ENCODE assay signal across 1 cellular context in the genomic region with DNA sequence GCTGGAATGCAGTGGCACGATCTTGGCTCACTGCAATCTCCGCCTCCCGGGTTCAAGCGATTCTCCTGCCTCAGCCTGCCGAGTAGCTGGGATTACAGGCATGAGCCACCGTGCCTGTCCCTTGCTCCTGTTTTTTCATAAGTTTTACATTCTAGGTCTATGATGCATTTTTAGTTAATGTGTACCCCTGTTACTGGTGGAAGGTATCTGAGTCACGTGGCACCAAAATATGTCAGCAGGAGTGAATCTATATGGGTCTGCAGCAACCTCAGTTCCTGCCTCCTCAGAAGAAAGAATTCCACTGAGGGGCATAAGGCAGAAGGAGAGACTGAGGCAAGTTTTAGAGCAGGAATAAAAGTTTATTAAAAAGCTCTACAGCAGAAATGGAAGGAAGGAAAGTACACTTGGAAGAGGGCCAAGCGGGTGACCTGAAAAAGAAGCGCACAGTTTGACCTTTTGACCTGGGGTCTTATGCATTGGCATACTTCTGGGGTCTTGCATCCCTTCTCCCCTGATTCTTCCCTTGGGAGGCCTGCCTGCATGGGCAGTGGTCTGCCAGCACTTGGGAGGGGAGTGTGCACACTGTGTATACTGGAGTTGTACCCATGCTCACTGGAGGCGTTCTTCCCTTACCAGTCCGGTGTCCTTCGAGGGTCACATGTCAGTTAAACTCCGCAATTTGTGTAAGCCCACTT.
TF ChIP-seq lines count a peak whose summit lies in the region.

No MANE protein-coding gene starts in this region.

TF ChIP-seq in HepG2, 621 proteins besides CTCF, POLR2A, EP300 and RAD21 (continued from another document and continues in another):
- TF ChIP-seq, protein P1, sequence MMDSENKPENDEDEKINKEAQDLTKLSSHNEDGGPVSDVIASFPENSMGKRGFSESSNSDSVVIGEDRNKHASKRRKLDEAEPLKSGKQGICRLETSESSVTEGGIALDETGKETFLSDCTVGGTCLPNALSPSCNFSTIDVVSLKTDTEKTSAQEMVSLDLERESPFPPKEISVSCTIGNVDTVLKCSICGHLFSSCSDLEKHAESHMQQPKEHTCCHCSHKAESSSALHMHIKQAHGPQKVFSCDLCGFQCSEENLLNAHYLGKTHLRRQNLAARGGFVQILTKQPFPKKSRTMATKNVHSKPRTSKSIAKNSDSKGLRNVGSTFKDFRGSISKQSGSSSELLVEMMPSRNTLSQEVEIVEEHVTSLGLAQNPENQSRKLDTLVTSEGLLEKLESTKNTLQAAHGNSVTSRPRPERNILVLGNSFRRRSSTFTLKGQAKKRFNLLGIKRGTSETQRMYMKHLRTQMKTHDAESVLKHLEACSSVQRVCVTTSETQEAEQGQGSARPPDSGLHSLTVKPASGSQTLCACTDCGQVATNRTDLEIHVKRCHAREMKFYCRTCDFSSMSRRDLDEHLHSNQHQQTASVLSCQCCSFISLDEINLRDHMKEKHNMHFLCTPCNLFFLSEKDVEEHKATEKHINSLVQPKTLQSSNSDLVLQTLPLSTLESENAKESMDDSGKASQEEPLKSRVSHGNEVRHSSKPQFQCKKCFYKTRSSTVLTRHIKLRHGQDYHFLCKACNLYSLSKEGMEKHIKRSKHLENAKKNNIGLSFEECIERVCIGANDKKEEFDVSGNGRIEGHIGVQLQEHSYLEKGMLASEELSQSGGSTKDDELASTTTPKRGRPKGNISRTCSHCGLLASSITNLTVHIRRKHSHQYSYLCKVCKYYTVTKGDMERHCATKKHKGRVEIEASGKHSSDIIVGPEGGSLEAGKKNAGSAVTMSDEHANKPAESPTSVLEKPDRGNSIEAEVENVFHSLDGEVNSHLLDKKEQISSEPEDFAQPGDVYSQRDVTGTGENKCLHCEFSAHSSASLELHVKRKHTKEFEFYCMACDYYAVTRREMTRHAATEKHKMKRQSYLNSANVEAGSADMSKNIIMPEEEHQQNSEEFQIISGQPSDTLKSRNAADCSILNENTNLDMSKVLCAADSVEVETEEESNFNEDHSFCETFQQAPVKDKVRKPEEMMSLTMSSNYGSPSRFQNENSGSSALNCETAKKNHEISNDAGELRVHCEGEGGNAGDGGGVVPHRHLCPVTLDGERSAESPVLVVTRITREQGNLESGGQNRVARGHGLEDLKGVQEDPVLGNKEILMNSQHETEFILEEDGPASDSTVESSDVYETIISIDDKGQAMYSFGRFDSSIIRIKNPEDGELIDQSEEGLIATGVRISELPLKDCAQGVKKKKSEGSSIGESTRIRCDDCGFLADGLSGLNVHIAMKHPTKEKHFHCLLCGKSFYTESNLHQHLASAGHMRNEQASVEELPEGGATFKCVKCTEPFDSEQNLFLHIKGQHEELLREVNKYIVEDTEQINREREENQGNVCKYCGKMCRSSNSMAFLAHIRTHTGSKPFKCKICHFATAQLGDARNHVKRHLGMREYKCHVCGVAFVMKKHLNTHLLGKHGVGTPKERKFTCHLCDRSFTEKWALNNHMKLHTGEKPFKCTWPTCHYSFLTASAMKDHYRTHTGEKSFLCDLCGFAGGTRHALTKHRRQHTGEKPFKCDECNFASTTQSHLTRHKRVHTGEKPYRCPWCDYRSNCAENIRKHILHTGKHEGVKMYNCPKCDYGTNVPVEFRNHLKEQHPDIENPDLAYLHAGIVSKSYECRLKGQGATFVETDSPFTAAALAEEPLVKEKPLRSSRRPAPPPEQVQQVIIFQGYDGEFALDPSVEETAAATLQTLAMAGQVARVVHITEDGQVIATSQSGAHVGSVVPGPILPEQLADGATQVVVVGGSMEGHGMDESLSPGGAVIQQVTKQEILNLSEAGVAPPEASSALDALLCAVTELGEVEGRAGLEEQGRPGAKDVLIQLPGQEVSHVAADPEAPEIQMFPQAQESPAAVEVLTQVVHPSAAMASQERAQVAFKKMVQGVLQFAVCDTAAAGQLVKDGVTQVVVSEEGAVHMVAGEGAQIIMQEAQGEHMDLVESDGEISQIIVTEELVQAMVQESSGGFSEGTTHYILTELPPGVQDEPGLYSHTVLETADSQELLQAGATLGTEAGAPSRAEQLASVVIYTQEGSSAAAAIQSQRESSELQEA (CRISPR knock-in tag; IDR thresholded peaks at IDR 0.05; ENCODE audit: not compliant biosample characterization) = no peak
- TF ChIP-seq ZC3H13 (CRISPR knock-in tag; IDR thresholded peaks at IDR 0.05) (no peak), TMF1 (CRISPR knock-in tag; IDR thresholded peaks at IDR 0.05; ENCODE audit: low read depth) (no peak), JUN (CRISPR knock-in tag; IDR thresholded peaks at IDR 0.05) (no peak), ZBTB8A (CRISPR knock-in tag; IDR thresholded peaks at IDR 0.05; ENCODE audit: borderline replicate concordance, low read depth) (no peak), ZMYM2 (CRISPR knock-in tag; IDR thresholded peaks at IDR 0.05) (no peak), PITX1 (CRISPR knock-in tag; IDR thresholded peaks at IDR 0.05) (no peak), ZNF749 (CRISPR knock-in tag; IDR thresholded peaks at IDR 0.05; ENCODE audit: borderline replicate concordance) (0 out of 2 replicates have a peak, but pooled peaks have one; percentile 60), ZNF468 (CRISPR knock-in tag; IDR thresholded peaks at IDR 0.05) (no peak), ZBTB20 (CRISPR knock-in tag; IDR thresholded peaks at IDR 0.05; ENCODE audit: borderline replicate concordance, low read depth) (peak; percentile 17; the same call in 1 of the 2 replicates), RAD51 (IDR thresholded peaks at IDR 0.05; ENCODE audit: borderline replicate concordance) (peak; percentile 45; the same call in 1 of the 2 replicates), LCORL (IDR thresholded peaks at IDR 0.05) (no peak), LCORL (CRISPR knock-in tag; IDR thresholded peaks at IDR 0.05) (0 out of 2 replicates have a peak, but pooled peaks have one; percentile 49), SAP130 (CRISPR knock-in tag; IDR thresholded peaks at IDR 0.05; ENCODE audit: low read depth) (peak; percentile 12; the same call in 1 of the 2 replicates), ZNF703 (CRISPR knock-in tag; IDR thresholded peaks at IDR 0.05; ENCODE audit: borderline replicate concordance) (no peak), ZNF562 (CRISPR knock-in tag; IDR thresholded peaks at IDR 0.05; ENCODE audit: borderline replicate concordance) (no peak), GFI1 (CRISPR knock-in tag; IDR thresholded peaks at IDR 0.05; ENCODE audit: borderline replicate concordance) (no peak)
- TF ChIP-seq, protein P2, sequence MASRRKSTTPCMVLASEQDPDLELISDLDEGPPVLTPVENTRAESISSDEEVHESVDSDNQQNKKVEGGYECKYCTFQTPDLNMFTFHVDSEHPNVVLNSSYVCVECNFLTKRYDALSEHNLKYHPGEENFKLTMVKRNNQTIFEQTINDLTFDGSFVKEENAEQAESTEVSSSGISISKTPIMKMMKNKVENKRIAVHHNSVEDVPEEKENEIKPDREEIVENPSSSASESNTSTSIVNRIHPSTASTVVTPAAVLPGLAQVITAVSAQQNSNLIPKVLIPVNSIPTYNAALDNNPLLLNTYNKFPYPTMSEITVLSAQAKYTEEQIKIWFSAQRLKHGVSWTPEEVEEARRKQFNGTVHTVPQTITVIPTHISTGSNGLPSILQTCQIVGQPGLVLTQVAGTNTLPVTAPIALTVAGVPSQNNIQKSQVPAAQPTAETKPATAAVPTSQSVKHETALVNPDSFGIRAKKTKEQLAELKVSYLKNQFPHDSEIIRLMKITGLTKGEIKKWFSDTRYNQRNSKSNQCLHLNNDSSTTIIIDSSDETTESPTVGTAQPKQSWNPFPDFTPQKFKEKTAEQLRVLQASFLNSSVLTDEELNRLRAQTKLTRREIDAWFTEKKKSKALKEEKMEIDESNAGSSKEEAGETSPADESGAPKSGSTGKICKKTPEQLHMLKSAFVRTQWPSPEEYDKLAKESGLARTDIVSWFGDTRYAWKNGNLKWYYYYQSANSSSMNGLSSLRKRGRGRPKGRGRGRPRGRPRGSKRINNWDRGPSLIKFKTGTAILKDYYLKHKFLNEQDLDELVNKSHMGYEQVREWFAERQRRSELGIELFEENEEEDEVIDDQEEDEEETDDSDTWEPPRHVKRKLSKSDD (CRISPR knock-in tag; IDR thresholded peaks at IDR 0.05; ENCODE audit: low read depth) = 0 out of 2 replicates have a peak, but pooled peaks have one; percentile 27
- TF ChIP-seq, protein P3, sequence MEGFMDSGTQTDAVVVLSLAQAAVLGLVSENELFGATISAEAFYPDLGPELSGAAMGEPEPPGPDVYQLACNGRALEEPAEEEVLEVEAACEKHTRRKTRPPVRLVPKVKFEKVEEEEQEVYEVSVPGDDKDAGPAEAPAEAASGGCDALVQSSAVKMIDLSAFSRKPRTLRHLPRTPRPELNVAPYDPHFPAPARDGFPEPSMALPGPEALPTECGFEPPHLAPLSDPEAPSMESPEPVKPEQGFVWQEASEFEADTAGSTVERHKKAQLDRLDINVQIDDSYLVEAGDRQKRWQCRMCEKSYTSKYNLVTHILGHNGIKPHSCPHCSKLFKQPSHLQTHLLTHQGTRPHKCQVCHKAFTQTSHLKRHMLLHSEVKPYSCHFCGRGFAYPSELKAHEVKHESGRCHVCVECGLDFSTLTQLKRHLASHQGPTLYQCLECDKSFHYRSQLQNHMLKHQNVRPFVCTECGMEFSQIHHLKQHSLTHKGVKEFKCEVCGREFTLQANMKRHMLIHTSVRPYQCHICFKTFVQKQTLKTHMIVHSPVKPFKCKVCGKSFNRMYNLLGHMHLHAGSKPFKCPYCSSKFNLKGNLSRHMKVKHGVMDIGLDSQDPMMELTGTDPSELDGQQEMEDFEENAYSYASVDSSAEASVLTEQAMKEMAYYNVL (CRISPR knock-in tag; IDR thresholded peaks at IDR 0.05; ENCODE audit: borderline replicate concordance) = no peak
- TF ChIP-seq, protein P4, sequence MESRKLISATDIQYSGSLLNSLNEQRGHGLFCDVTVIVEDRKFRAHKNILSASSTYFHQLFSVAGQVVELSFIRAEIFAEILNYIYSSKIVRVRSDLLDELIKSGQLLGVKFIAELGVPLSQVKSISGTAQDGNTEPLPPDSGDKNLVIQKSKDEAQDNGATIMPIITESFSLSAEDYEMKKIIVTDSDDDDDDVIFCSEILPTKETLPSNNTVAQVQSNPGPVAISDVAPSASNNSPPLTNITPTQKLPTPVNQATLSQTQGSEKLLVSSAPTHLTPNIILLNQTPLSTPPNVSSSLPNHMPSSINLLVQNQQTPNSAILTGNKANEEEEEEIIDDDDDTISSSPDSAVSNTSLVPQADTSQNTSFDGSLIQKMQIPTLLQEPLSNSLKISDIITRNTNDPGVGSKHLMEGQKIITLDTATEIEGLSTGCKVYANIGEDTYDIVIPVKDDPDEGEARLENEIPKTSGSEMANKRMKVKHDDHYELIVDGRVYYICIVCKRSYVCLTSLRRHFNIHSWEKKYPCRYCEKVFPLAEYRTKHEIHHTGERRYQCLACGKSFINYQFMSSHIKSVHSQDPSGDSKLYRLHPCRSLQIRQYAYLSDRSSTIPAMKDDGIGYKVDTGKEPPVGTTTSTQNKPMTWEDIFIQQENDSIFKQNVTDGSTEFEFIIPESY (CRISPR knock-in tag; IDR thresholded peaks at IDR 0.05) = peak; percentile 13; the same call in 1 of the 2 replicates
- TF ChIP-seq, protein P5, sequence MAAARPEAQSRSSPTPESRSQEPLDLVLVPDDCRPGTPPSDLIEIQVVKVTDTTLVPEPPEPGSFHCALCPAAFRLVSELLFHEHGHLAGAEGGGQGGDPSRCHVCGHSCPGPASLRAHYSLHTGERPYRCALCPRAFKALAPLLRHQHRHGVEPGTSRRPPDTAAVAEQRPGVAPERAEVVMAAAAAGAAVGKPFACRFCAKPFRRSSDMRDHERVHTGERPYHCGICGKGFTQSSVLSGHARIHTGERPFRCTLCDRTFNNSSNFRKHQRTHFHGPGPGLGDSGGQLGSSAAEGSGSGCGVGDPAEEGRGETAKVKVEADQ (CRISPR knock-in tag; IDR thresholded peaks at IDR 0.05; ENCODE audit: borderline replicate concordance) = no peak
- TF ChIP-seq, protein P6, sequence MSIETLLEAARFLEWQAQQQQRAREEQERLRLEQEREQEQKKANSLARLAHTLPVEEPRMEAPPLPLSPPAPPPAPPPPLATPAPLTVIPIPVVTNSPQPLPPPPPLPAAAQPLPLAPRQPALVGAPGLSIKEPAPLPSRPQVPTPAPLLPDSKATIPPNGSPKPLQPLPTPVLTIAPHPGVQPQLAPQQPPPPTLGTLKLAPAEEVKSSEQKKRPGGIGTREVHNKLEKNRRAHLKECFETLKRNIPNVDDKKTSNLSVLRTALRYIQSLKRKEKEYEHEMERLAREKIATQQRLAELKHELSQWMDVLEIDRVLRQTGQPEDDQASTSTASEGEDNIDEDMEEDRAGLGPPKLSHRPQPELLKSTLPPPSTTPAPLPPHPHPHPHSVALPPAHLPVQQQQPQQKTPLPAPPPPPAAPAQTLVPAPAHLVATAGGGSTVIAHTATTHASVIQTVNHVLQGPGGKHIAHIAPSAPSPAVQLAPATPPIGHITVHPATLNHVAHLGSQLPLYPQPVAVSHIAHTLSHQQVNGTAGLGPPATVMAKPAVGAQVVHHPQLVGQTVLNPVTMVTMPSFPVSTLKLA (IDR thresholded peaks at IDR 0.05) = no peak
- TF ChIP-seq, protein P7, sequence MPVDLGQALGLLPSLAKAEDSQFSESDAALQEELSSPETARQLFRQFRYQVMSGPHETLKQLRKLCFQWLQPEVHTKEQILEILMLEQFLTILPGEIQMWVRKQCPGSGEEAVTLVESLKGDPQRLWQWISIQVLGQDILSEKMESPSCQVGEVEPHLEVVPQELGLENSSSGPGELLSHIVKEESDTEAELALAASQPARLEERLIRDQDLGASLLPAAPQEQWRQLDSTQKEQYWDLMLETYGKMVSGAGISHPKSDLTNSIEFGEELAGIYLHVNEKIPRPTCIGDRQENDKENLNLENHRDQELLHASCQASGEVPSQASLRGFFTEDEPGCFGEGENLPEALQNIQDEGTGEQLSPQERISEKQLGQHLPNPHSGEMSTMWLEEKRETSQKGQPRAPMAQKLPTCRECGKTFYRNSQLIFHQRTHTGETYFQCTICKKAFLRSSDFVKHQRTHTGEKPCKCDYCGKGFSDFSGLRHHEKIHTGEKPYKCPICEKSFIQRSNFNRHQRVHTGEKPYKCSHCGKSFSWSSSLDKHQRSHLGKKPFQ (CRISPR knock-in tag; IDR thresholded peaks at IDR 0.05; ENCODE audit: insufficient replicate concordance) = no peak
- TF ChIP-seq, protein P8, sequence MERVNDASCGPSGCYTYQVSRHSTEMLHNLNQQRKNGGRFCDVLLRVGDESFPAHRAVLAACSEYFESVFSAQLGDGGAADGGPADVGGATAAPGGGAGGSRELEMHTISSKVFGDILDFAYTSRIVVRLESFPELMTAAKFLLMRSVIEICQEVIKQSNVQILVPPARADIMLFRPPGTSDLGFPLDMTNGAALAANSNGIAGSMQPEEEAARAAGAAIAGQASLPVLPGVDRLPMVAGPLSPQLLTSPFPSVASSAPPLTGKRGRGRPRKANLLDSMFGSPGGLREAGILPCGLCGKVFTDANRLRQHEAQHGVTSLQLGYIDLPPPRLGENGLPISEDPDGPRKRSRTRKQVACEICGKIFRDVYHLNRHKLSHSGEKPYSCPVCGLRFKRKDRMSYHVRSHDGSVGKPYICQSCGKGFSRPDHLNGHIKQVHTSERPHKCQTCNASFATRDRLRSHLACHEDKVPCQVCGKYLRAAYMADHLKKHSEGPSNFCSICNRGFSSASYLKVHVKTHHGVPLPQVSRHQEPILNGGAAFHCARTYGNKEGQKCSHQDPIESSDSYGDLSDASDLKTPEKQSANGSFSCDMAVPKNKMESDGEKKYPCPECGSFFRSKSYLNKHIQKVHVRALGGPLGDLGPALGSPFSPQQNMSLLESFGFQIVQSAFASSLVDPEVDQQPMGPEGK (CRISPR knock-in tag; IDR thresholded peaks at IDR 0.05) = no peak
- TF ChIP-seq, protein P9, sequence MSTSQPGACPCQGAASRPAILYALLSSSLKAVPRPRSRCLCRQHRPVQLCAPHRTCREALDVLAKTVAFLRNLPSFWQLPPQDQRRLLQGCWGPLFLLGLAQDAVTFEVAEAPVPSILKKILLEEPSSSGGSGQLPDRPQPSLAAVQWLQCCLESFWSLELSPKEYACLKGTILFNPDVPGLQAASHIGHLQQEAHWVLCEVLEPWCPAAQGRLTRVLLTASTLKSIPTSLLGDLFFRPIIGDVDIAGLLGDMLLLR (CRISPR knock-in tag; IDR thresholded peaks at IDR 0.05) = no peak
